ENCODE assay signal across 15 cellular contexts in the genomic region with DNA sequence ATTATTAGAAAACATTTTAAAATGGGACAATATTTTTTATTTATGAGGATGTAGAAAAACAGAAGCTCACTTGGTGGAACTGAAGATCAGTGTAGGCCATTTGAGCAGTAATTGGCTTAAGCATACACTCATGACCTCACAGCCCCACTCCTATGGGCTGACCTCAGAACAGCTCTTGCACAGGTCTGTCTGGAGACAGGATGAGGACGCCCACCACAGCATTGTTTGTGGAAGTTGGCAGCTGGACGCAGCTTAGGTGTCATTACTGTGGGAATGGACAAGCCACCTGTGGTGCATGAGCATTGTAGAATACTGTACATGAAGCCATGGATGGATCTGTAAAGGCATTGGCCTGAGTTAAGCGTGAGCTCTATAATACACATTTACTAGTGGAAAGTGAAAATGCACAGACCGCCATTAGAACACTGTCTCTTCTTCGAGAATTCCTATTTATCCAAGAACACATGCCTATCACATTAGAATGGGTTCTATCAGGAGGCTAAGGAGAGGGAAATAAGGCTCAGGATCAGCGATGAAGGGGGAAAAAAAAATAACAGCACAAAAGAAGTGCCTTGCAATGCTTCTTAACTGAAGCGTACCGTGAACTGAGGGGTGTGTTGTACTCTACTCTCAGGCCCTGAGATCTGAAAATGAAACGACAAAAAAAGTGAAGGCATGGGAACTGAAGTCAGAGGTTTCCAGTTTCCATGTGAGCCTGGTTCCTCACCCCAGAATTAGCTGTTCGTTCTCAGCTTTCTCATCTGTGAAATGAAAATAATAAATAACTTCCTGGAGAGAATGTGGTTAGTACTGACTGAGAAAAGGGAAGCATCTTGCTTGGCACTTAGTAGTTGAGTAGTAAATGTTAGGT. TPM values are rescaled to one million over a fixed set of nuclear protein-coding genes. Genes with fewer than 3 reads are reported as not detected.
DNase-seq lines count a peak whose midpoint lies in the region; ATAC-seq, FAIRE-seq and TF ChIP-seq lines count a peak whose summit lies in the region.
"Had no signal": no experiment of that assay in that cellular context is flagged by ENCODE, and none has a peak within 500 bp of the region (broad histone marks: within the 10 kb centered on the region; RNA-seq: fewer than 3 reads in every experiment).

No MANE protein-coding gene starts in this region.

- no peaks in the 10 kb centered on the region for H3K36me3 ChIP-seq in gastroesophageal sphincter
- H3K36me3 ChIP-seq: heart right ventricle, upper lobe of right lung had no signal

- 91 to 92% methylated on average over 7 to 8 of the region's 10 CpGs for WGBS in gastroesophageal sphincter (ENCODE audit: low coverage in 1 of 2), 2 donors

- ATAC-seq in GM19395 (IDR thresholded peaks at IDR 0.05; ENCODE audit: unreplicated experiment): peak; percentile 97
- ATAC-seq in HG02852 (IDR thresholded peaks at IDR 0.05; ENCODE audit: unreplicated experiment): peak; percentile 90
- peak; percentile 83 for ATAC-seq in HG03521 (IDR thresholded peaks at IDR 0.05; ENCODE audit: unreplicated experiment)
- ATAC-seq in gastroesophageal sphincter: no peak
- ATAC-seq: heart right ventricle, upper lobe of right lung had no signal

- peak; percentile 77 for FAIRE-seq in GM12892 (lab: Jason Lieb, UNC)

- H3K27ac ChIP-seq in gastroesophageal sphincter: no peak overlapping the region
- H3K27ac ChIP-seq: heart right ventricle, HL-60, upper lobe of right lung had no signal

- TF ChIP-seq EP300 in gastroesophageal sphincter (IDR thresholded peaks at IDR 0.05): no peak

- TF ChIP-seq CTCF in gastroesophageal sphincter (IDR thresholded peaks at IDR 0.05): no peak

- H3K9me3 ChIP-seq in gastroesophageal sphincter: no peaks in the 10 kb centered on the region
- H3K9me3 ChIP-seq: heart right ventricle, upper lobe of right lung had no signal

- H3K4me1 ChIP-seq in gastroesophageal sphincter: no peaks in the 10 kb centered on the region
- H3K4me1 ChIP-seq: heart right ventricle, upper lobe of right lung had no signal

- H3K4me3 ChIP-seq in gastroesophageal sphincter: no peak overlapping the region
- H3K4me3 ChIP-seq: heart right ventricle, upper lobe of right lung had no signal

- TF ChIP-seq POLR2A in GM12892 (IDR thresholded peaks at IDR 0.05; ENCODE audit: low read depth, low read length): no peak
- TF ChIP-seq POLR2A in gastroesophageal sphincter (IDR thresholded peaks at IDR 0.05): no peak

- peaks cover 34% of the 10 kb centered on the region for H3K27me3 ChIP-seq in gastroesophageal sphincter

- DNase-seq in GM12892 (ENCODE audit: insufficient read length) (no peak), NCI-H2196 treated with DMSO at 0.1 percent for 48 hours (lab: John Stamatoyannopoulos, UW; ENCODE audit: unreplicated experiment) (no peak), HuH-7 (ENCODE audit: low spot score) (no peak), 8988T (no peak)
- DNase-seq: amniotic stem cell; effector CD4-positive, alpha-beta T cell; heart right ventricle; NCI-H1092; upper lobe of right lung had no signal

RNA-seq across cellular contexts. Expression of gene KCNA1, which starts 33.6 kb away (rescaled TPM):
- 0.53 TPM for polyA plus RNA-seq in GM12892 (2012; ENCODE audit: missing spikeins)
- under 1 TPM in 2 of 4 donors, not detected in 2; 0.08 to 0.13 TPM for total RNA-seq in gastroesophageal sphincter
- total RNA-seq: upper lobe of right lung had no signal
- polyA plus RNA-seq: BJ, heart right ventricle had no signal
